In genomic region chr3:22189616-22190015, GRCh38 we compare ENCODE assay signal across 33 cellular contexts.
"Had no signal": no experiment of that assay in that cellular context is flagged by ENCODE, and none has a peak within 500 bp of the region (broad histone marks: within the 10 kb centered on the region; RNA-seq: fewer than 3 reads in every experiment).

No MANE protein-coding gene starts in this region.

- H3K4me3 ChIP-seq: adrenal gland, ascending aorta, body of pancreas, breast epithelium, cardiac muscle cell had no signal

- H3K9me3 ChIP-seq: adrenal gland, ascending aorta, body of pancreas, breast epithelium had no signal

- H3K4me1 ChIP-seq: adrenal gland, ascending aorta, breast epithelium had no signal

- H3K27me3 ChIP-seq: adrenal gland, ascending aorta, body of pancreas, brain microvascular endothelial cell, breast epithelium, cardiac muscle cell had no signal

- FAIRE-seq: astrocyte, bronchial epithelial cell had no signal

- H3K36me3 ChIP-seq: adrenal gland, ascending aorta, brain microvascular endothelial cell, breast epithelium, cardiac muscle cell had no signal

- DNase-seq: activated effector memory CD4-positive, alpha-beta T cell treated with anti-CD3 and anti-CD28 coated beads, Interleukin-2, amount 50 U/mL, for 16 hours; activated effector memory CD4-positive, alpha-beta T cell treated with Interleukin-2 at 50 U/mL for 16 hours; activated gamma-delta T cell; activated gamma-delta T cell treated with Interleukin-2 at 50 U/mL for 16 hours; activated naive CD4-positive, alpha-beta T cell; activated naive CD4-positive, alpha-beta T cell treated with anti-CD3 and anti-CD28 coated beads for 36 hours; activated naive CD4-positive, alpha-beta T cell treated with anti-CD3 and anti-CD28 coated beads, Interleukin-2, amount 10 ng/mL, durations not matched to agents 7 days and 5 days; activated naive CD4-positive, alpha-beta T cell treated with anti-CD3 and anti-CD28 coated beads, Interleukin-2, amount 50 U/mL, for 16 hours; activated naive CD4-positive, alpha-beta T cell treated with Interleukin-2 at 50 U/mL for 16 hours; activated naive CD8-positive, alpha-beta T cell treated with anti-CD3 and anti-CD28 coated beads for 36 hours; activated naive CD8-positive, alpha-beta T cell treated with anti-CD3 and anti-CD28 coated beads, Interleukin-2, amount 10 ng/mL, durations not matched to agents 7 days and 5 days; activated naive CD8-positive, alpha-beta T cell treated with anti-CD3 and anti-CD28 coated beads, Interleukin-2, amount 50 U/mL, for 24 hours; activated T-cell treated with anti-CD3 and anti-CD28 coated beads, Interleukin-2, amount 50 U/mL, for 1 hour; activated T-cell treated with anti-CD3 and anti-CD28 coated beads, Interleukin-2, amount 50 U/mL, for 24 hours; activated T-cell treated with anti-CD3 and anti-CD28 coated beads, Interleukin-2, amount 50 U/mL, for 4 hours; activated T-cell treated with anti-CD3 and anti-CD28 coated beads, Interleukin-2, amount 50 U/mL, for 48 hours; activated T-cell treated with anti-CD3 and anti-CD28 coated beads, Interleukin-2, amount 50 U/mL, for 72 hours; adrenal gland; amniotic stem cell; amygdala; anterior cingulate cortex; aorta; body of pancreas; brain microvascular endothelial cell; central memory CD4-positive, alpha-beta T cell; cerebellar nuclear complex had no signal

- H3K27ac ChIP-seq: adrenal gland, ascending aorta, body of pancreas, brain microvascular endothelial cell, breast epithelium, cardiac muscle cell had no signal

- ATAC-seq: activated naive CD4-positive, alpha-beta T cell treated with anti-CD3 and anti-CD28 coated beads, Interleukin-2, amount 50 U/mL, for 72 hours; activated naive CD8-positive, alpha-beta T cell treated with anti-CD3 and anti-CD28 coated beads, Interleukin-2, amount 50 U/mL, for 24 hours; activated T-cell treated with anti-CD3 and anti-CD28 coated beads, Interleukin-2, amount 50 U/mL, for 4 hours; activated T-cell treated with anti-CD3 and anti-CD28 coated beads, Interleukin-2, amount 50 U/mL, for 72 hours; activated T-helper 17 cell treated with anti-CD3 and anti-CD28 coated beads, Interleukin-2, amount 50 U/mL, for 72 hours; body of pancreas had no signal
